Comparison of ENCODE assay signal across 8 cellular contexts in genomic region chr2:47174731-47175361, GRCh38. TPM values are rescaled to one million over a fixed set of nuclear protein-coding genes. Genes with fewer than 3 reads are reported as not detected.
DNase-seq lines count a peak whose midpoint lies in the region; ATAC-seq and TF ChIP-seq lines count a peak whose summit lies in the region.

No MANE protein-coding gene starts in this region.

- H3K4me3 Mint-ChIP-seq in CD14-positive monocyte, result peak overlapping the region; percentile 94 to 95

- peaks cover 70% of the 10 kb centered on the region for H3K4me1 Mint-ChIP-seq in CD14-positive monocyte

- H3K4me3 ChIP-seq in HAP-1, result peak overlapping the region; percentile 98
- peak overlapping the region; percentile 69 to 92 for H3K4me3 ChIP-seq in Panc1 (ENCODE audit: low read depth in 2 of 2, low read length in 2 of 2)
- peak overlapping the region; percentile 86 to 95 (median 93) for H3K4me3 ChIP-seq in breast epithelium

- DNase-seq in CD14-positive monocyte (ENCODE audit: low spot score) (no peak), HAP-1 (ENCODE audit: low spot score in 2 of 2) (peak; percentile 46 to 65), Panc1 (ENCODE audit: low read depth, low spot score) (no peak), breast epithelium (ENCODE audit: low spot score in 2 of 2) (peak; percentile 67 to 90), left colon (peak; percentile 77 to 94), dedifferentiated amniotic fluid mesenchymal stem cell (ENCODE audit: extremely low spot score) (no peak)
- DNase-seq in stimulated activated naive CD4-positive, alpha-beta T cell treated with Interleukin-2 at 50 U/mL for 16 hours (lab: John Stamatoyannopoulos, UW), result peak; percentile 11

- H3K36me3 Mint-ChIP-seq in CD14-positive monocyte, result peaks cover 14 to 22% of the 10 kb centered on the region in 2 donors

- no peaks in the 10 kb centered on the region for H3K27me3 ChIP-seq in HAP-1 (ENCODE audit: low read depth)
- no peaks in the 10 kb centered on the region for H3K27me3 ChIP-seq in Panc1 (ENCODE audit: control insufficient read depth, insufficient read depth, low read length)
- no peaks in the 10 kb centered on the region for H3K27me3 ChIP-seq in breast epithelium

- H3K4me1 ChIP-seq in HAP-1 (peaks cover 47% of the 10 kb centered on the region), Panc1 (ENCODE audit: control insufficient read depth, insufficient read depth, low read length) (peaks cover 53% of the 10 kb centered on the region), breast epithelium (peaks cover 7 to 16% of the 10 kb centered on the region in 2 donors)

- CTCF ChIA-PET in Panc1 (lab: Charles Lee), result interaction anchor here (0.9 kb wide), 1 partner anchor 97 kb away, joined by 3 read pairs; no protein-coding TSS in a partner anchor

- peak overlapping the region; percentile 92 to 100 (median 94) for H3K27ac Mint-ChIP-seq in CD14-positive monocyte

- no peak for TF ChIP-seq POLR2A in breast epithelium (IDR thresholded peaks at IDR 0.05)

- peak; percentile 30 for ATAC-seq in Panc1
- peak; percentile 60 for ATAC-seq in left colon
- no peak for ATAC-seq in GM18498 (IDR thresholded peaks at IDR 0.05; ENCODE audit: unreplicated experiment)

- H3K27ac ChIP-seq in Panc1 (ENCODE audit: low read length) (peak overlapping the region; percentile 90), breast epithelium (peak overlapping the region; percentile 100)

- no TSS peak for BruUV-seq in Panc1 (replicated peaks; lab: Mats Ljungman, UMichigan)

- TF ChIP-seq CTCF in CD14-positive monocyte (IDR thresholded peaks at IDR 0.05), result no peak
- no peak for TF ChIP-seq CTCF in Panc1 (IDR thresholded peaks at IDR 0.05)
- TF ChIP-seq CTCF in breast epithelium (IDR thresholded peaks at IDR 0.05), result no peak

- in situ Hi-C loops in HAP-1 (cut with MboI; ENCODE audit: low sequenced_read_pairs), result no loop called here
- in situ Hi-C loops in Panc1 (cut with HindIII; ENCODE audit: low pct_unique_long_range_greater_than_20kb, low sequenced_read_pairs), result no loop called here

- peaks cover 0 to 5% (median 2%) of the 10 kb centered on the region in 7 donors for H3K9me3 Mint-ChIP-seq in CD14-positive monocyte

- H3K9me3 ChIP-seq in HAP-1, result no peaks in the 10 kb centered on the region
- no peaks in the 10 kb centered on the region for H3K9me3 ChIP-seq in Panc1 (ENCODE audit: control insufficient read depth, insufficient read depth, low read depth, low read length)
- H3K9me3 ChIP-seq in breast epithelium, result no peaks in the 10 kb centered on the region

- POLR2A ChIA-PET in Panc1 (lab: Charles Lee), result interaction anchor here (0.6 kb wide), 2 partner anchors 209 to 291 kb away, joined by 5 to 6 read pairs; no protein-coding TSS in a partner anchor

- intact Hi-C loops in CD14-positive monocyte (cut with micrococcal nuclease), result no loop called here
- intact Hi-C loops in Panc1 (cut with micrococcal nuclease; ENCODE audit: unreplicated experiment), result loop anchor here (5.0 kb wide), 1 partner anchor 147 kb away; no protein-coding TSS in a partner anchor
- intact Hi-C loops in breast epithelium (cut with DNase I; ENCODE audit: low total_unique reads), result no loop called here
- intact Hi-C loops in left colon (cut with DNase I, micrococcal nuclease), result no loop called here

- peaks cover 0 to 4% (median 4%) of the 10 kb centered on the region in 3 donors for H3K27me3 Mint-ChIP-seq in CD14-positive monocyte (ENCODE audit: low read depth in 3 of 3)

- H3K36me3 ChIP-seq in HAP-1 (replicated peaks) (peaks cover 35% of the 10 kb centered on the region), Panc1 (ENCODE audit: control insufficient read depth, insufficient read depth, low read length) (peaks cover 22% of the 10 kb centered on the region), breast epithelium (no peaks in the 10 kb centered on the region)

RNA-seq across cellular contexts. Expression of gene CALM2, which starts 1.5 kb away (rescaled TPM):
- 1,000 to 10,000 TPM; 2,758 to 2,774 TPM for polyA plus RNA-seq in CD14-positive monocyte
- total RNA-seq in Panc1 (2021; ENCODE audit: unreplicated experiment) (705 TPM), breast epithelium (100 to 1,000 TPM; 383 to 747 (median 494) TPM), left colon (100 to 1,000 TPM; 744 to 751 TPM)
- polyA plus RNA-seq in Panc1 (2012; ENCODE audit: insufficient read length), result 531 TPM

RNA-seq across cellular contexts. Expression of gene STPG4, which starts 19.7 kb away (rescaled TPM):
- under 1 TPM in 1 of 2 donors, not detected in 1; 0.24 TPM for polyA plus RNA-seq in CD14-positive monocyte
- total RNA-seq in Panc1 (2021; ENCODE audit: unreplicated experiment) (0.36 TPM), breast epithelium (under 1 TPM in 1 of 3 donors, not detected in 2; 0.32 TPM), left colon (under 1 TPM; 0.43 to 0.47 TPM)
- not detected for polyA plus RNA-seq in Panc1 (2012; ENCODE audit: insufficient read length)

Comparison
In these comparisons a context has a peak if more than half of its experiments do, and no peak if none do; other contexts are left out.
1. DNase-seq: peak in HAP-1 (2 of 2), breast epithelium (2 of 2), left colon (2 of 2) and stimulated activated naive CD4-positive, alpha-beta T cell treated with Interleukin-2 at 50 U/mL for 16 hours (single experiment); none in CD14-positive monocyte (single experiment), Panc1 (single experiment) and dedifferentiated amniotic fluid mesenchymal stem cell (single experiment).
2. Peak in every context shown above with its lines, with median percentiles within 50 percentile points of each other: H3K4me3 ChIP-seq.